In the genomic region with DNA sequence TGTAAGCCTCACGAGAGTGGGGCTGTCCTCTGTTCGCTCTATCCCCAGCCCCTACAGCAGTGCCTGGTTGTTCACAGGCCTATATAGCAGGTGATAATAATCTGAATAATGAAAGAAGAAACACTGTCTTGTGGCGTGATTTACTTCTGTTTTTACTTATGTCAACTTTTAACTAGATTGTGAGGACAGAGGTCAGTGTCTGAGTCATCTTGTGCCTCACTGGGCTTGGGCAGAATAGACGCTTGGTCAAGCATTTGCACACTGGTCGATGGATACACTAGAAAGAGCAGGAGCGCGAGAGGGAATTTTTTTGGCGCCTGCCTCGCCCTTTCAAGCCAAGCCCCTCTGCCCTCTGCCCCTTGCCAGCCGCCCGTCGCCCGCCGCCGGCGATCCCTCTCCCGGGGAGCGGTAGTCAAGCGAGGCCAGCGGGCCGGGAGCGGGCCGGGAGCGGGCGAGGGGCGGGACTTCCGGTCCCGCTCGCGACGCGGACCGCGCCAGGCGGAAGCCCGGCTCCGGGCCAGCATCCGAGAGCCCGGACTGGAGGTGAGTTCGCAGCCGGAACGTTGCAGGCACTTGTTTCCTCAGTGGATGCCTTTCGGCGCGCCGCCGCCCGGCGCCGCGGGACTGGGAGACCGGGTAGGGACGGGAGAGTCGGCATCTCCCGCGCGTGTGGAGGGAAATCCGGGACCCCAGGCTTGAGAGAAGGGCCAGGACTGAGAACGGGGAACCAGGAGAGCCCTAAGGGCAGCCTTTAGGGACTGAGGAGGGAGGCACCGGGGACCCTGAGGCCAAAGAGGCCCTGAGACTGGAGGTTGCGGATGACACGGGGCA, we compare ENCODE assay signal across 8 cellular contexts. TPM values are rescaled to one million over a fixed set of nuclear protein-coding genes. Genes with fewer than 3 reads are reported as not detected.
DNase-seq lines count a peak whose midpoint lies in the region; ATAC-seq and TF ChIP-seq lines count a peak whose summit lies in the region.

A gene with protein sequence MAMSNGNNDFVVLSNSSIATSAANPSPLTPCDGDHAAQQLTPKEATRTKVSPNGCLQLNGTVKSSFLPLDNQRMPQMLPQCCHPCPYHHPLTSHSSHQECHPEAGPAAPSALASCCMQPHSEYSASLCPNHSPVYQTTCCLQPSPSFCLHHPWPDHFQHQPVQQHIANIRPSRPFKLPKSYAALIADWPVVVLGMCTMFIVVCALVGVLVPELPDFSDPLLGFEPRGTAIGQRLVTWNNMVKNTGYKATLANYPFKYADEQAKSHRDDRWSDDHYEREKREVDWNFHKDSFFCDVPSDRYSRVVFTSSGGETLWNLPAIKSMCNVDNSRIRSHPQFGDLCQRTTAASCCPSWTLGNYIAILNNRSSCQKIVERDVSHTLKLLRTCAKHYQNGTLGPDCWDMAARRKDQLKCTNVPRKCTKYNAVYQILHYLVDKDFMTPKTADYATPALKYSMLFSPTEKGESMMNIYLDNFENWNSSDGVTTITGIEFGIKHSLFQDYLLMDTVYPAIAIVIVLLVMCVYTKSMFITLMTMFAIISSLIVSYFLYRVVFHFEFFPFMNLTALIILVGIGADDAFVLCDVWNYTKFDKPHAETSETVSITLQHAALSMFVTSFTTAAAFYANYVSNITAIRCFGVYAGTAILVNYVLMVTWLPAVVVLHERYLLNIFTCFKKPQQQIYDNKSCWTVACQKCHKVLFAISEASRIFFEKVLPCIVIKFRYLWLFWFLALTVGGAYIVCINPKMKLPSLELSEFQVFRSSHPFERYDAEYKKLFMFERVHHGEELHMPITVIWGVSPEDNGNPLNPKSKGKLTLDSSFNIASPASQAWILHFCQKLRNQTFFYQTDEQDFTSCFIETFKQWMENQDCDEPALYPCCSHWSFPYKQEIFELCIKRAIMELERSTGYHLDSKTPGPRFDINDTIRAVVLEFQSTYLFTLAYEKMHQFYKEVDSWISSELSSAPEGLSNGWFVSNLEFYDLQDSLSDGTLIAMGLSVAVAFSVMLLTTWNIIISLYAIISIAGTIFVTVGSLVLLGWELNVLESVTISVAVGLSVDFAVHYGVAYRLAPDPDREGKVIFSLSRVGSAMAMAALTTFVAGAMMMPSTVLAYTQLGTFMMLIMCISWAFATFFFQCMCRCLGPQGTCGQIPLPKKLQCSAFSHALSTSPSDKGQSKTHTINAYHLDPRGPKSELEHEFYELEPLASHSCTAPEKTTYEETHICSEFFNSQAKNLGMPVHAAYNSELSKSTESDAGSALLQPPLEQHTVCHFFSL (N-terminal part only) (plus strand): TSS at position 504 of the 831 bp plus-strand sequence. CDS start 127,785 bp downstream, outside the sequence.

- no peak within 1 kb of the TSS for H4K91ac ChIP-seq in neuronal stem cell (ENCODE audit: low read depth, low read length, poor library complexity)

- H3K9me3 Mint-ChIP-seq in activated naive CD4-positive, alpha-beta T cell treated with anti-CD3 and anti-CD28 coated beads for 36 hours, result no peaks in the 10 kb centered on the region

- H2AK5ac ChIP-seq in neuronal stem cell (ENCODE audit: low read depth, low read length), result no peak within 1 kb of the TSS

- H3K36me3 ChIP-seq in KOPT-K1 (ENCODE audit: insufficient read depth, low read length) (no peaks in the 10 kb centered on the region), gastroesophageal sphincter (no peaks in the 10 kb centered on the region), neuronal stem cell (replicated peaks in 1 of 2; ENCODE audit: control insufficient read depth in 2 of 2, insufficient read depth in 2 of 2, low read length in 2 of 2) (no peaks in the 10 kb centered on the region)

- intact Hi-C loops in activated naive CD4-positive, alpha-beta T cell treated with anti-CD3 and anti-CD28 coated beads for 36 hours (cut with micrococcal nuclease), result loop anchor here (1.0 to 10.0 kb wide), 5 partner anchors 66 to 230 kb away; a partner anchor contains a TSS

- H3K4ac ChIP-seq in neuronal stem cell (ENCODE audit: low read length), result no peak within 1 kb of the TSS

- H3K9me3 ChIP-seq in KOPT-K1 (ENCODE audit: insufficient read depth, low read length, poor library complexity, severe bottlenecking) (no peaks in the 10 kb centered on the region), gastroesophageal sphincter (no peaks in the 10 kb centered on the region), neuronal stem cell (replicated peaks in 1 of 2; ENCODE audit: control insufficient read depth in 2 of 2, insufficient read depth in 1 of 2, low read depth in 1 of 2, low read length in 2 of 2) (no peaks in the 10 kb centered on the region)

- peaks cover 21% of the 10 kb centered on the region for H3K4me1 Mint-ChIP-seq in activated naive CD4-positive, alpha-beta T cell treated with anti-CD3 and anti-CD28 coated beads for 36 hours (ENCODE audit: low read depth)

- H3K4me1 ChIP-seq in gastroesophageal sphincter (peaks cover 4 to 46% (median 20%) of the 10 kb centered on the region in 3 donors), neuronal stem cell (ENCODE audit: control insufficient read depth in 2 of 2, insufficient read depth in 1 of 2, low read depth in 1 of 2, low read length in 2 of 2) (peaks cover 0 to 5% of the 10 kb centered on the region in 2 donors)

- CTCF ChIA-PET in activated naive CD4-positive, alpha-beta T cell treated with anti-CD3 and anti-CD28 coated beads for 36 hours (lab: Charles Lee), result no interaction called here

- peak within 1 kb of the TSS; percentile 70 for H3K27ac ChIP-seq in KOPT-K1 (ENCODE audit: low read depth, low read length, poor library complexity, severe bottlenecking)
- peak within 1 kb of the TSS; percentile 56 to 97 (median 94) for H3K27ac ChIP-seq in gastroesophageal sphincter
- H3K27ac ChIP-seq in neuronal stem cell (replicated peaks; ENCODE audit: low read length), result peak within 1 kb of the TSS; percentile 87
- H3K27ac ChIP-seq in substantia nigra (ENCODE audit: low read depth, low read length, poor library complexity, severe bottlenecking), result peak within 1 kb of the TSS; percentile 75

- H2BK12ac ChIP-seq in neuronal stem cell (ENCODE audit: low read length), result no peak within 1 kb of the TSS

- peak within 1 kb of the TSS; percentile 12 for H2BK120ac ChIP-seq in neuronal stem cell (ENCODE audit: low read depth, low read length)

- no peaks in the 10 kb centered on the region for H3K79me1 ChIP-seq in neuronal stem cell (ENCODE audit: low read depth, low read length)

- H3K27ac Mint-ChIP-seq in activated naive CD4-positive, alpha-beta T cell treated with anti-CD3 and anti-CD28 coated beads for 36 hours, result peak within 1 kb of the TSS; percentile 82

- peak in 2 of 4 experiments; percentile 13 to 22 for TF ChIP-seq CTCF in gastroesophageal sphincter (IDR thresholded peaks at IDR 0.05)

- H3K4me3 ChIP-seq in gastroesophageal sphincter (peak within 1 kb of the TSS; percentile 54 to 87), neuronal stem cell (ENCODE audit: low read length in 2 of 2) (peak within 1 kb of the TSS; percentile 87 to 94)

- DNase-seq in EH (ENCODE audit: low read depth) (peak; percentile 76), SHP77 (lab: John Stamatoyannopoulos, UW) (peak; percentile 71 to 87), neuronal stem cell (ENCODE audit: low spot score) (peak; percentile 71), substantia nigra (lab: John Stamatoyannopoulos, UW) (peak in 48 of 49 donors; percentile 6 to 88 (median 56))
- peak; percentile 66 for DNase-seq in activated naive CD4-positive, alpha-beta T cell treated with anti-CD3 and anti-CD28 coated beads for 36 hours

- H4K8ac ChIP-seq in neuronal stem cell (ENCODE audit: low read depth, low read length), result no peak within 1 kb of the TSS

- no peaks in the 10 kb centered on the region for H3K27me3 Mint-ChIP-seq in activated naive CD4-positive, alpha-beta T cell treated with anti-CD3 and anti-CD28 coated beads for 36 hours (ENCODE audit: low read depth)

- peak within 1 kb of the TSS; percentile 86 for H3K9ac ChIP-seq in neuronal stem cell (ENCODE audit: low read depth, low read length, poor library complexity)

- no peaks in the 10 kb centered on the region for H3K27me3 ChIP-seq in gastroesophageal sphincter
- H3K27me3 ChIP-seq in neuronal stem cell (ENCODE audit: control insufficient read depth in 3 of 3, insufficient read depth in 3 of 3, low read depth in 1 of 3, low read length in 3 of 3), result no peaks in the 10 kb centered on the region

- H2AFZ ChIP-seq in neuronal stem cell (ENCODE audit: low read length), result peak within 1 kb of the TSS; percentile 99

- H3K4me2 ChIP-seq in neuronal stem cell (ENCODE audit: insufficient read depth, low read length, poor library complexity, severe bottlenecking), result peak within 1 kb of the TSS; percentile 54

- WGBS in gastroesophageal sphincter (ENCODE audit: low coverage in 1 of 2), 2 donors, result 2 to 7% methylated on average over 5 to 28 of the region's 62 CpGs
- WGBS in neuronal stem cell (ENCODE audit: extremely low coverage in 2 of 2, insufficient read length in 2 of 2, insufficient replicate concordance in 1 of 2), 2 donors, result no CpG with 5 or more reads among the region's 62 CpGs

- no peak within 1 kb of the TSS for H3K23ac ChIP-seq in neuronal stem cell (ENCODE audit: low read depth, low read length, poor library complexity)

- ATAC-seq in GM21786 (IDR thresholded peaks at IDR 0.05; ENCODE audit: unreplicated experiment) (peak; percentile 86), gastroesophageal sphincter (peak; percentile 97)

- peak within 1 kb of the TSS; percentile 88 for H3K18ac ChIP-seq in neuronal stem cell (ENCODE audit: low read length)

- H2BK15ac ChIP-seq in neuronal stem cell (ENCODE audit: low read length), result no peak within 1 kb of the TSS

- peak; percentile 57 to 66 for TF ChIP-seq POLR2A in gastroesophageal sphincter (IDR thresholded peaks at IDR 0.05)

- no peaks in the 10 kb centered on the region for H3K36me3 Mint-ChIP-seq in activated naive CD4-positive, alpha-beta T cell treated with anti-CD3 and anti-CD28 coated beads for 36 hours (ENCODE audit: low read depth)

- no peak within 1 kb of the TSS for H3K14ac ChIP-seq in neuronal stem cell (ENCODE audit: low read length)

- H2BK5ac ChIP-seq in neuronal stem cell (ENCODE audit: low read length), result no peak within 1 kb of the TSS

- H3K4me3 Mint-ChIP-seq in activated naive CD4-positive, alpha-beta T cell treated with anti-CD3 and anti-CD28 coated beads for 36 hours, result peak within 1 kb of the TSS; percentile 88

- TF ChIP-seq EP300 in gastroesophageal sphincter (IDR thresholded peaks at IDR 0.05), result no peak

RNA-seq across cellular contexts. Expression of the gene that starts here (rescaled TPM):
- under 1 TPM; 0.93 to 0.94 TPM for total RNA-seq in activated naive CD4-positive, alpha-beta T cell treated with anti-CD3 and anti-CD28 coated beads for 36 hours
- total RNA-seq in gastroesophageal sphincter, result 10 to 100 TPM in 3 of 4 donors, 1 to 10 TPM in 1; 6.5 to 24.7 (median 15.4) TPM
- polyA plus RNA-seq in neuronal stem cell (2013, experiment 1 of 2), result 5.9 TPM
- 6.2 TPM for polyA plus RNA-seq in neuronal stem cell (2013, experiment 2 of 2)

Comparison
In these comparisons a context has a peak if more than half of its experiments do, and no peak if none do; other contexts are left out.
1. Peak in every context shown above with its lines: DNase-seq, ATAC-seq, H3K4me3 ChIP-seq and H3K27ac ChIP-seq.
2. Peak in DNase-seq in activated naive CD4-positive, alpha-beta T cell treated with anti-CD3 and anti-CD28 coated beads for 36 hours; RNA of the gene not detected or under 1 TPM.